ENCODE assay signal across 8 cellular contexts in the genomic region with DNA sequence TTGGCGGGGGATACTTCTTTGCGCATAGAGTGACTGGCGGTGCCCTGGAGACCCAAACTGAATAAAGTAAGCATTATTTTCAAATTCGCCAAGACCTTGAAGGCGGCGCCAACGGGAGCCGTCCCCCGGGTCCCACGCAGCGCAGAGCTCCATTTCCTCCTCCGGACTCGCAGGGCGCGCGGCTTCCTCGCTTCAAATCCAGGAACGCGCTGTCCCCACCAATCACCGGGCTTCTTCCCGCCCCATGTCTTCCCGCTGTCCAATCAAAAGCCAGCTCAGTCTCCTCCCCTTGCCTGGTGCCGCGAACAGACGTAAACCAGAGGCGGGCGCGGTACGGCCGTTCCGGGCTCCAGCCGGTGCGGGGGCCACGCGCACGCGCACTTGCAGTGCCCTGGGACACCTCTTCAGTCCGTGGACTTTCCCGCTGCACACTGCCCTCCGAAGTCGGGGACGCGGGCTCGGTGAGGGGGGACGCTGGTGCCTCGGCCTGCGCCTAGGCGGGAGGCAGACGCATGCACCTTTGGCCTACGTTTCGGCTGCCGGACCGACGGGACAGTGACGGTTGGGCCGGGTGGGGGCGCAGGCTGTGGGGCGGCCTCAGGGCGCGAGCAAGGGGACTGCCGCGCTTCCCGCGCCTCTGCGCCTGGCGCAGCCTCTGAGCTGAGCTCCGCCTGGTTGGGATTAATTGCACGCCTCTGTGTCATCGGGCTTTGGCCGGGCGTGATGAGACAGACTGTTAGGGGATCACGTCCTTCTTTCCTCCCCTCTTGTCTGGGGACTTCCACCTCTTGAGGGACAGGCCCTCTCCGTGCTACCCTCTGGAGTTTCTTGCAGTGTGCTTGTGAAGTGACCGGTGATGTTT. TPM values are rescaled to one million over a fixed set of nuclear protein-coding genes. Genes with fewer than 3 reads are reported as not detected.
A peak's percentile ranks its signal among the peaks of the same experiment; 100 is the strongest.
DNase-seq lines count a peak whose midpoint lies in the region; ATAC-seq, FAIRE-seq and TF ChIP-seq lines count a peak whose summit lies in the region.

A gene with protein sequence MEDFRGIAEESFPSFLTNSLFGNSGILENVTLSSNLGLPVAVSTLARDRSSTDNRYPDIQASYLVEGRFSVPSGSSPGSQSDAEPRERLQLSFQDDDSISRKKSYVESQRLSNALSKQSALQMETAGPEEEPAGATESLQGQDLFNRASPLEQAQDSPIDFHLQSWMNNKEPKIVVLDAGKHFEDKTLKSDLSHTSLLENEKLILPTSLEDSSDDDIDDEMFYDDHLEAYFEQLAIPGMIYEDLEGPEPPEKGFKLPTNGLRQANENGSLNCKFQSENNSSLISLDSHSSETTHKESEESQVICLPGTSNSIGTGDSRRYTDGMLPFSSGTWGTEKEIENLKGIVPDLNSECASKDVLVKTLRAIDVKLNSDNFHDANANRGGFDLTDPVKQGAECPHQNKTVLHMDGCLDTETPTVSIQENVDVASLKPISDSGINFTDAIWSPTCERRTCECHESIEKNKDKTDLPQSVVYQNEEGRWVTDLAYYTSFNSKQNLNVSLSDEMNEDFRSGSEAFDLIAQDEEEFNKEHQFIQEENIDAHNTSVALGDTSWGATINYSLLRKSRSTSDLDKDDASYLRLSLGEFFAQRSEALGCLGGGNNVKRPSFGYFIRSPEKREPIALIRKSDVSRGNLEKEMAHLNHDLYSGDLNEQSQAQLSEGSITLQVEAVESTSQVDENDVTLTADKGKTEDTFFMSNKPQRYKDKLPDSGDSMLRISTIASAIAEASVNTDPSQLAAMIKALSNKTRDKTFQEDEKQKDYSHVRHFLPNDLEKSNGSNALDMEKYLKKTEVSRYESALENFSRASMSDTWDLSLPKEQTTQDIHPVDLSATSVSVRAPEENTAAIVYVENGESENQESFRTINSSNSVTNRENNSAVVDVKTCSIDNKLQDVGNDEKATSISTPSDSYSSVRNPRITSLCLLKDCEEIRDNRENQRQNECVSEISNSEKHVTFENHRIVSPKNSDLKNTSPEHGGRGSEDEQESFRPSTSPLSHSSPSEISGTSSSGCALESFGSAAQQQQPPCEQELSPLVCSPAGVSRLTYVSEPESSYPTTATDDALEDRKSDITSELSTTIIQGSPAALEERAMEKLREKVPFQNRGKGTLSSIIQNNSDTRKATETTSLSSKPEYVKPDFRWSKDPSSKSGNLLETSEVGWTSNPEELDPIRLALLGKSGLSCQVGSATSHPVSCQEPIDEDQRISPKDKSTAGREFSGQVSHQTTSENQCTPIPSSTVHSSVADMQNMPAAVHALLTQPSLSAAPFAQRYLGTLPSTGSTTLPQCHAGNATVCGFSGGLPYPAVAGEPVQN (N-terminal part only) (plus strand): TSS at position 386 of the 862 bp plus-strand sequence. CDS start 8,063 bp downstream, outside the sequence.

- peak within 1 kb of the TSS; percentile 87 for H3K27ac ChIP-seq in psoas muscle

- no peak for TF ChIP-seq CTCF in psoas muscle (IDR thresholded peaks at IDR 0.05)

- H3K4me1 ChIP-seq in psoas muscle: peaks cover 34% of the 10 kb centered on the region

- ATAC-seq in GM18498 (IDR thresholded peaks at IDR 0.05; ENCODE audit: unreplicated experiment) (peak; percentile 89), HG02938 (IDR thresholded peaks at IDR 0.05; ENCODE audit: unreplicated experiment) (peak; percentile 89), left ventricle myocardium superior (peak; percentile 98), psoas muscle (peak; percentile 95 to 97 (median 96))

- intact Hi-C loops in left ventricle myocardium superior (cut with micrococcal nuclease): no loop called here
- intact Hi-C loops in psoas muscle (cut with DNase I): no loop called here

- no peaks in the 10 kb centered on the region for H3K27me3 ChIP-seq in psoas muscle (ENCODE audit: insufficient read depth in 3 of 3, low read length in 2 of 3)

- 0% methylated on average over 61 to 74 of the region's 74 CpGs for WGBS in psoas muscle, 3 donors

- DNase-seq in NCI-H187 (lab: John Stamatoyannopoulos, UW) (peak; percentile 87 to 96), T-helper 2 cell (peak; percentile 91 to 99 (median 95)), anterior cingulate cortex (lab: John Stamatoyannopoulos, UW) (peak; percentile 69 to 98 (median 96)), left ventricle myocardium superior (peak; percentile 98), psoas muscle (peak; percentile 97 to 99), urothelium cell line (ENCODE audit: low spot score) (peak; percentile 100)

- no peaks in the 10 kb centered on the region for H3K9me3 ChIP-seq in psoas muscle

- peak within 1 kb of the TSS; percentile 90 for H3K4me3 ChIP-seq in psoas muscle

- no peak for FAIRE-seq in urothelium cell line (lab: Jason Lieb, UNC)

- H3K36me3 ChIP-seq in psoas muscle (ENCODE audit: insufficient read depth in 1 of 2, low read depth in 1 of 2): peaks cover 0 to 7% of the 10 kb centered on the region in 2 donors

RNA-seq across cellular contexts. Expression of the gene that starts here (rescaled TPM):
- total RNA-seq in left ventricle myocardium superior (26.7 TPM), psoas muscle (10 to 100 TPM in 2 of 4 donors, 1 to 10 TPM in 2; 5.2 to 12.3 (median 9.2) TPM)
- polyA plus RNA-seq in psoas muscle: 1 to 10 TPM; 3.1 to 4.7 (median 4.7) TPM

Comparison
In these comparisons a context has a peak if more than half of its experiments do, and no peak if none do; other contexts are left out.
1. Peak in every context shown above with its lines: DNase-seq, ATAC-seq, H3K4me3 ChIP-seq and H3K27ac ChIP-seq.